ENCODE assay signal across 11 cellular contexts in genomic region chr17:2177235-2177811, GRCh38.
A peak's percentile ranks its signal among the peaks of the same experiment; 100 is the strongest.
DNase-seq lines count a peak whose midpoint lies in the region; TF ChIP-seq lines count a peak whose summit lies in the region.
"Had no signal": no experiment of that assay in that cellular context is flagged by ENCODE, and none has a peak within 500 bp of the region (broad histone marks: within the 10 kb centered on the region; RNA-seq: fewer than 3 reads in every experiment).

No MANE protein-coding gene starts in this region.

- H3K9me3 Mint-ChIP-seq in CD8-positive, alpha-beta memory T cell, result no peaks in the 10 kb centered on the region
- H3K9me3 Mint-ChIP-seq in activated naive CD4-positive, alpha-beta T cell treated with anti-CD3 and anti-CD28 coated beads, Interleukin-2, amount 10 ng/mL, durations not matched to agents 7 days and 5 days, result no peaks in the 10 kb centered on the region
- H3K9me3 Mint-ChIP-seq: activated naive CD4-positive, alpha-beta T cell treated with anti-CD3 and anti-CD28 coated beads for 36 hours; IgD-negative memory B cell had no signal

- DNase-seq in HuH-7.5 (ENCODE audit: low spot score) (peak; percentile 41), iris pigment epithelial cell (ENCODE audit: low read depth) (peak; percentile 55), D341Med (ENCODE audit: low spot score) (no peak), Ammon's horn (ENCODE audit: low spot score) (no peak)
- no peak for DNase-seq in CD8-positive, alpha-beta memory T cell
- DNase-seq in activated naive CD4-positive, alpha-beta T cell treated with anti-CD3 and anti-CD28 coated beads, Interleukin-2, amount 10 ng/mL, durations not matched to agents 7 days and 5 days, result no peak
- DNase-seq: activated CD4-positive, CD25-positive, alpha-beta regulatory T cell; activated naive CD4-positive, alpha-beta T cell treated with anti-CD3 and anti-CD28 coated beads for 36 hours had no signal

- H3K4me3 ChIP-seq in skeletal muscle tissue (ENCODE audit: low read length in 3 of 3), result no peak overlapping the region
- no peak overlapping the region for H3K4me3 ChIP-seq in CD8-positive, alpha-beta memory T cell (ENCODE audit: low read length)

- H3K27ac Mint-ChIP-seq in CD8-positive, alpha-beta memory T cell, result peak overlapping the region in 4 of 8 donors; percentile 29 to 64 (median 35)
- H3K27ac Mint-ChIP-seq in activated naive CD4-positive, alpha-beta T cell treated with anti-CD3 and anti-CD28 coated beads, Interleukin-2, amount 10 ng/mL, durations not matched to agents 7 days and 5 days, result no peak overlapping the region
- H3K27ac Mint-ChIP-seq: activated naive CD4-positive, alpha-beta T cell treated with anti-CD3 and anti-CD28 coated beads for 36 hours had no signal

- CTCF ChIA-PET in CD8-positive, alpha-beta memory T cell (lab: Charles Lee), result interaction anchor here (1.0 to 1.6 kb wide), 3 partner anchors 67 to 139 kb away, joined by 3 to 4 read pairs (median 3); partner anchors contain the start of gene HIC1
- CTCF ChIA-PET in activated naive CD4-positive, alpha-beta T cell treated with anti-CD3 and anti-CD28 coated beads, Interleukin-2, amount 10 ng/mL, durations not matched to agents 7 days and 5 days (lab: Charles Lee), result interaction anchor here (1.1 to 1.3 kb wide), 2 partner anchors 12 to 67 kb away, joined by 3 read pairs; no protein-coding TSS in a partner anchor

- H3K4me1 ChIP-seq in skeletal muscle tissue (ENCODE audit: control insufficient read depth in 3 of 3, insufficient read depth in 3 of 3, low read length in 3 of 3), result peaks cover 97 to 99% (median 98%) of the 10 kb centered on the region in 3 donors
- no peaks in the 10 kb centered on the region for H3K4me1 ChIP-seq in CD8-positive, alpha-beta memory T cell (ENCODE audit: insufficient read depth, low read length)

- peaks cover 0 to 7% (median 1%) of the 10 kb centered on the region in 3 donors for H3K4me1 Mint-ChIP-seq in CD8-positive, alpha-beta memory T cell
- peaks cover 47% of the 10 kb centered on the region for H3K4me1 Mint-ChIP-seq in activated naive CD4-positive, alpha-beta T cell treated with anti-CD3 and anti-CD28 coated beads, Interleukin-2, amount 10 ng/mL, durations not matched to agents 7 days and 5 days

- H3K4me3 Mint-ChIP-seq in CD8-positive, alpha-beta memory T cell, result no peak overlapping the region
- no peak overlapping the region for H3K4me3 Mint-ChIP-seq in activated naive CD4-positive, alpha-beta T cell treated with anti-CD3 and anti-CD28 coated beads, Interleukin-2, amount 10 ng/mL, durations not matched to agents 7 days and 5 days
- H3K4me3 Mint-ChIP-seq: activated naive CD4-positive, alpha-beta T cell treated with anti-CD3 and anti-CD28 coated beads for 36 hours; IgD-negative memory B cell had no signal

- H3K27me3 ChIP-seq in skeletal muscle tissue (ENCODE audit: control insufficient read depth in 3 of 3, insufficient read depth in 3 of 3, low read length in 3 of 3), result no peaks in the 10 kb centered on the region
- no peaks in the 10 kb centered on the region for H3K27me3 ChIP-seq in CD8-positive, alpha-beta memory T cell (ENCODE audit: insufficient read depth, low read length, poor library complexity, severe bottlenecking)

- no peak for TF ChIP-seq CTCF in VCaP (conservative IDR thresholded peaks at IDR 0.05)

- H3K36me3 Mint-ChIP-seq in CD8-positive, alpha-beta memory T cell, result peaks cover 0 to 89% (median 7%) of the 10 kb centered on the region in 3 donors
- H3K36me3 Mint-ChIP-seq in activated naive CD4-positive, alpha-beta T cell treated with anti-CD3 and anti-CD28 coated beads, Interleukin-2, amount 10 ng/mL, durations not matched to agents 7 days and 5 days, result peaks cover 52% of the 10 kb centered on the region

- POLR2A ChIA-PET in CD8-positive, alpha-beta memory T cell (lab: Charles Lee), result no interaction called here

- peak overlapping the region; percentile 56 for H3K27ac ChIP-seq in VCaP
- H3K27ac ChIP-seq in skeletal muscle tissue (ENCODE audit: low read depth, low read length), result peak overlapping the region; percentile 93
- H3K27ac ChIP-seq in CD8-positive, alpha-beta memory T cell (ENCODE audit: low read depth, low read length), result no peak overlapping the region

- peaks cover 0 to 3% (median 0%) of the 10 kb centered on the region in 3 donors for H3K36me3 ChIP-seq in skeletal muscle tissue (ENCODE audit: control insufficient read depth in 3 of 3, insufficient read depth in 3 of 3, low read length in 3 of 3)
- H3K36me3 ChIP-seq in CD8-positive, alpha-beta memory T cell (ENCODE audit: insufficient read depth, low read length), result peaks cover 21% of the 10 kb centered on the region

- H3K9ac ChIP-seq in skeletal muscle tissue (ENCODE audit: low read depth in 1 of 3, low read length in 3 of 3), result peak overlapping the region in 2 of 3 donors; percentile 28 to 57

- H3K27me3 Mint-ChIP-seq in CD8-positive, alpha-beta memory T cell, result peaks cover 0 to 1% of the 10 kb centered on the region in 2 donors
- H3K27me3 Mint-ChIP-seq in activated naive CD4-positive, alpha-beta T cell treated with anti-CD3 and anti-CD28 coated beads, Interleukin-2, amount 10 ng/mL, durations not matched to agents 7 days and 5 days, result no peaks in the 10 kb centered on the region
- H3K27me3 Mint-ChIP-seq: IgD-negative memory B cell had no signal

- H3K9me3 ChIP-seq in skeletal muscle tissue (ENCODE audit: control insufficient read depth in 3 of 3, low read length in 3 of 3), result no peaks in the 10 kb centered on the region
- no peaks in the 10 kb centered on the region for H3K9me3 ChIP-seq in CD8-positive, alpha-beta memory T cell (ENCODE audit: low read length)

Comparison
In these comparisons a context has a peak if more than half of its experiments do, and no peak if none do; other contexts are left out.
1. DNase-seq: peak in HuH-7.5 (single experiment) and iris pigment epithelial cell (single experiment); none in D341Med (single experiment), CD8-positive, alpha-beta memory T cell (0 of 5), activated naive CD4-positive, alpha-beta T cell treated with anti-CD3 and anti-CD28 coated beads, Interleukin-2, amount 10 ng/mL, durations not matched to agents 7 days and 5 days (single experiment) and Ammon's horn (single experiment).